20 cellular contexts compared by ENCODE assay signal in genomic region chr4:158597879-158598596, GRCh38.
"Had no signal": no experiment of that assay in that cellular context is flagged by ENCODE, and none has a peak within 500 bp of the region (broad histone marks: within the 10 kb centered on the region; RNA-seq: fewer than 3 reads in every experiment).

No MANE protein-coding gene starts in this region.

- H3K36me3 Mint-ChIP-seq: activated CD8-positive, alpha-beta memory T cell treated with anti-CD3 and anti-CD28 coated beads, Interleukin-2, amount 10 ng/mL, durations not matched to agents 7 days and 5 days; activated naive CD8-positive, alpha-beta T cell had no signal

- H3K4me2 ChIP-seq: PC-9 had no signal

- DNase-seq: activated CD4-positive, alpha-beta T cell treated with anti-CD3 and anti-CD28 coated beads for 4 hours; activated CD4-positive, alpha-beta T cell treated with anti-CD3 and anti-CD28 coated beads, Interleukin-2, amount 50 U/mL, for 48 hours; activated CD8-positive, alpha-beta memory T cell treated with anti-CD3 and anti-CD28 coated beads, Interleukin-2, amount 10 ng/mL, durations not matched to agents 7 days and 5 days; activated effector memory CD4-positive, alpha-beta T cell treated with anti-CD3 and anti-CD28 coated beads, Interleukin-2, amount 50 U/mL, for 16 hours; activated naive CD4-positive, alpha-beta T cell treated with Interleukin-2 at 50 U/mL for 16 hours; activated T-cell treated with anti-CD3 and anti-CD28 coated beads, Interleukin-2, amount 50 U/mL, for 24 hours; brain microvascular endothelial cell; NCI-H1105 treated with DMSO at 0.1 percent for 48 hours; NCI-H1436 treated with DMSO at 0.1 percent for 48 hours; NCI-H187 treated with DMSO at 0.1 percent for 48 hours; NCI-H2081 treated with DMSO at 0.1 percent for 48 hours; NCI-H446; NCI-H524; PC-9; SHP77 treated with DMSO at 0.1 percent for 48 hours had no signal

- H3K27ac Mint-ChIP-seq: activated CD8-positive, alpha-beta memory T cell treated with anti-CD3 and anti-CD28 coated beads, Interleukin-2, amount 10 ng/mL, durations not matched to agents 7 days and 5 days; activated naive CD8-positive, alpha-beta T cell; activated T-cell treated with anti-CD3 and anti-CD28 coated beads, Interleukin-2, amount 50 U/mL, for 24 hours; activated T-helper 1 cell treated with anti-CD3 and anti-CD28 coated beads, Interleukin-12 subunit alpha, Interleukin-12 subunit beta, Interleukin-2, Interleukin-4 antibody, amounts not matched to agents 30 ng/mL and 10 ng/mL and 1 ng/mL, durations not matched to agents 14 hours and 24 hours and 36 hours; T-helper 1 cell treated with Interleukin-12 subunit alpha and Interleukin-12 subunit beta and Interleukin-4 antibody, amounts not matched to agents 30 μg/mL and 1 μg/mL, for 36 hours had no signal

- H3K9me3 Mint-ChIP-seq: activated T-cell treated with anti-CD3 and anti-CD28 coated beads, Interleukin-2, amount 50 U/mL, for 24 hours; activated T-helper 1 cell treated with anti-CD3 and anti-CD28 coated beads, Interleukin-12 subunit alpha, Interleukin-12 subunit beta, Interleukin-2, Interleukin-4 antibody, amounts not matched to agents 30 ng/mL and 10 ng/mL and 1 ng/mL, durations not matched to agents 14 hours and 24 hours and 36 hours; T-helper 1 cell treated with Interleukin-12 subunit alpha and Interleukin-12 subunit beta and Interleukin-4 antibody, amounts not matched to agents 30 μg/mL and 1 μg/mL, for 36 hours had no signal

- H2AFZ ChIP-seq: PC-9 had no signal

- H3K4me1 Mint-ChIP-seq: activated CD8-positive, alpha-beta memory T cell treated with anti-CD3 and anti-CD28 coated beads, Interleukin-2, amount 10 ng/mL, durations not matched to agents 7 days and 5 days had no signal

- H3K27me3 ChIP-seq: brain microvascular endothelial cell, cardiac muscle cell had no signal

- H3K27ac ChIP-seq: brain microvascular endothelial cell, cardiac muscle cell, PC-9 had no signal

- ATAC-seq: activated CD4-positive, CD25-positive, alpha-beta regulatory T cell treated with anti-CD3 and anti-CD28 coated beads, Interleukin-2, amount 50 U/mL, for 24 hours; activated CD8-positive, alpha-beta memory T cell treated with anti-CD3 and anti-CD28 coated beads, Interleukin-2, amount 10 ng/mL, durations not matched to agents 7 days and 5 days had no signal

- H3K4me3 Mint-ChIP-seq: activated CD8-positive, alpha-beta memory T cell treated with anti-CD3 and anti-CD28 coated beads, Interleukin-2, amount 10 ng/mL, durations not matched to agents 7 days and 5 days; activated naive CD8-positive, alpha-beta T cell; activated T-cell treated with anti-CD3 and anti-CD28 coated beads, Interleukin-2, amount 50 U/mL, for 24 hours; activated T-helper 1 cell treated with anti-CD3 and anti-CD28 coated beads, Interleukin-12 subunit alpha, Interleukin-12 subunit beta, Interleukin-2, Interleukin-4 antibody, amounts not matched to agents 30 ng/mL and 10 ng/mL and 1 ng/mL, durations not matched to agents 14 hours and 24 hours and 36 hours; T-helper 1 cell treated with Interleukin-12 subunit alpha and Interleukin-12 subunit beta and Interleukin-4 antibody, amounts not matched to agents 30 μg/mL and 1 μg/mL, for 36 hours had no signal

- H3K4me3 ChIP-seq: cardiac muscle cell, PC-9 had no signal

- H3K36me3 ChIP-seq: brain microvascular endothelial cell, cardiac muscle cell had no signal
